19 cellular contexts compared by ENCODE assay signal in the genomic region with DNA sequence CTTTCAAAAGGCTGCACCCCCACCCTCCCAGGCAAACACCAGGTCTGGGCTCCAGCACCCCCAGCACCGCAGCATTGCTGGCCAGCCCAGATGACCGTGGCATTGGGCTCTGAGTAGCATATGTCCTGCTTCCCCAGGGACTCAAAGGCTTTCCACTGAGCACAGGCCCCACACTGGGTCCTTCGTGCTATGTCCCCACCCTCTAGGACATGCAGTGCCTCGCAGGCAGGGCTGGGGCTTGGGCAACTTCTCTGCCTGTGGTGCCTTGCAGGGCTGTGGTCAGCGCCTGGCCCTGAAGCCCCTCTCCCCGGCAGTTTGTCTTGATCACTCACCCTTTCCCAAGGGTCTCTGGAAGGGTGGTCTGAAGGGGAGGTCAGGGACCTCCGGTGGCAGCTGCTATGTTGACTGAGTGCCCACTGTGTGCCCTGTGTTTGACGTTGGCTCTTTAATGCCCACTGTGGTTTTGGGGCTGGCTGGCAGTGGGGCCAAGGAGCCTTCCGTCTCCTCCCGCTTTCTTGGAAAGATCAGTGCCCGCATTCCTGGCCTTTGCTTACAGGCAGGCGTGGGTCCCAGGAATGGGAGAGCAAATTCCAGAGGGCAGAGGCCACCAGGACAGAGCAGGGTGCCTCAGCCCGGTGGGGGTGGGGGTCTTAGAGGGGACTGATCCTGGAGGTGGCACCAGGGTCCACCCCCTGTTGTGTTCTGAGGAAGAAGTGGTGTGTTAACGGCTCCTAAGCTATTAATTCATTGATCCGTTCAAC. TPM values are rescaled to one million over a fixed set of nuclear protein-coding genes. Genes with fewer than 3 reads are reported as not detected.
DNase-seq lines count a peak whose midpoint lies in the region; ATAC-seq and TF ChIP-seq lines count a peak whose summit lies in the region.
"Had no signal": no experiment of that assay in that cellular context is flagged by ENCODE, and none has a peak within 500 bp of the region (broad histone marks: within the 10 kb centered on the region; RNA-seq: fewer than 3 reads in every experiment).

No MANE protein-coding gene starts in this region.

- peak overlapping the region in 1 of 2 experiments; percentile 24 for H3K4ac ChIP-seq in mesenchymal stem cell (ENCODE audit: low read depth in 1 of 2, low read length in 2 of 2)

- TF ChIP-seq CTCF in GM23338 (conservative IDR thresholded peaks at IDR 0.05; ENCODE audit: low read depth in 2 of 2), result no peak

- H3K27ac ChIP-seq in GM23338 (ENCODE audit: low read depth) (peak overlapping the region; percentile 39; the same call in 1 of the 2 replicates), mesenchymal stem cell (ENCODE audit: low read length, poor library complexity, severe bottlenecking) (no peak overlapping the region)
- H3K27ac ChIP-seq: cardiac muscle cell, PC-9 had no signal

- no peaks in the 10 kb centered on the region; the same call in 1 of the 2 replicates for H4K20me1 ChIP-seq in GM23338 (replicated peaks; ENCODE audit: insufficient read depth)

- no peaks in the 10 kb centered on the region for H3K9me2 ChIP-seq in GM23338 (ENCODE audit: insufficient read depth)

- no peak overlapping the region for H2BK120ac ChIP-seq in mesenchymal stem cell (ENCODE audit: low read depth, low read length)

- H3K4me2 ChIP-seq in GM23338 (no peak overlapping the region), mesenchymal stem cell (ENCODE audit: low read length, poor library complexity, severe bottlenecking) (no peak overlapping the region)
- H3K4me2 ChIP-seq: PC-9 had no signal

- H3K18ac ChIP-seq in mesenchymal stem cell (ENCODE audit: low read depth in 1 of 2, low read length in 2 of 2), result peak overlapping the region; percentile 28 to 77

- H4K91ac ChIP-seq in mesenchymal stem cell (ENCODE audit: low read length), result peak overlapping the region; percentile 55

- peaks cover 5% of the 10 kb centered on the region for H3K27me3 Mint-ChIP-seq in GM23338 (ENCODE audit: insufficient read depth, low read depth, poor library complexity)
- H3K27me3 Mint-ChIP-seq: activated naive CD8-positive, alpha-beta T cell; stimulated activated naive CD8-positive, alpha-beta T cell treated with anti-CD3 and anti-CD28 coated beads, Interleukin-15, amount 100 ng/mL, for 72 hours had no signal

- H2BK15ac ChIP-seq in mesenchymal stem cell (ENCODE audit: low read depth, poor library complexity, severe bottlenecking), result no peak overlapping the region

- H2BK5ac ChIP-seq in mesenchymal stem cell (ENCODE audit: low read depth, low read length, poor library complexity, severe bottlenecking), result no peak overlapping the region

- H3K4me1 ChIP-seq in GM23338 (ENCODE audit: insufficient read depth) (no peaks in the 10 kb centered on the region), mesenchymal stem cell (ENCODE audit: control insufficient read depth, insufficient read depth, low read depth, low read length) (peaks cover 36% of the 10 kb centered on the region)

- no peaks in the 10 kb centered on the region for H3K27me3 ChIP-seq in GM23338 (ENCODE audit: insufficient read depth)
- peaks cover 0 to 5% of the 10 kb centered on the region in 2 experiments for H3K27me3 ChIP-seq in mesenchymal stem cell (ENCODE audit: control insufficient read depth in 1 of 2, insufficient read depth in 1 of 2, low read length in 2 of 2)
- H3K27me3 ChIP-seq: cardiac muscle cell had no signal

- H3K9ac ChIP-seq in mesenchymal stem cell (ENCODE audit: low read length), result no peak overlapping the region

- H3F3A ChIP-seq in GM23338 (replicated peaks; ENCODE audit: low read depth), result 0 out of 2 replicates have a peak, but pooled peaks cover 3% of the 10 kb centered on the region

- peaks cover 21% of the 10 kb centered on the region for H3K4me1 Mint-ChIP-seq in GM23338
- H3K4me1 Mint-ChIP-seq in stimulated activated effector memory CD8-positive, alpha-beta T cell treated with anti-CD3 and anti-CD28 coated beads, Interleukin-12 subunit alpha, Interleukin-12 subunit beta, amount 100 ng/mL, for 72 hours, result peaks cover 32% of the 10 kb centered on the region

- peak overlapping the region; percentile 27 to 43 for H2BK12ac ChIP-seq in mesenchymal stem cell (ENCODE audit: low read length in 2 of 2)

- peak overlapping the region; percentile 50 for H2AK5ac ChIP-seq in mesenchymal stem cell (ENCODE audit: low read length, severe bottlenecking)

- no peaks in the 10 kb centered on the region for H3K79me2 ChIP-seq in GM23338 (replicated peaks; ENCODE audit: insufficient read depth)

- 0 out of 2 replicates have a peak overlapping the region, but pooled peaks have one; percentile 59 for H3K27ac Mint-ChIP-seq in GM23338
- H3K27ac Mint-ChIP-seq in stimulated activated effector memory CD8-positive, alpha-beta T cell treated with anti-CD3 and anti-CD28 coated beads, Interleukin-12 subunit alpha, Interleukin-12 subunit beta, amount 100 ng/mL, for 72 hours, result peak overlapping the region; percentile 56
- H3K27ac Mint-ChIP-seq: activated naive CD8-positive, alpha-beta T cell; HFFc6 had no signal

- H3K4me3 ChIP-seq in GM23338 (no peak overlapping the region), mesenchymal stem cell (ENCODE audit: insufficient read depth in 1 of 2, low read depth in 1 of 2, low read length in 2 of 2) (no peak overlapping the region)
- H3K4me3 ChIP-seq: cardiac muscle cell, PC-9 had no signal

- H3K4me3 Mint-ChIP-seq in GM23338, result no peak overlapping the region
- no peak overlapping the region for H3K4me3 Mint-ChIP-seq in stimulated activated effector memory CD8-positive, alpha-beta T cell treated with anti-CD3 and anti-CD28 coated beads, Interleukin-12 subunit alpha, Interleukin-12 subunit beta, amount 100 ng/mL, for 72 hours
- H3K4me3 Mint-ChIP-seq: activated T-cell treated with anti-CD3 and anti-CD28 coated beads, Interleukin-2, amount 50 U/mL, for 4 hours; HFFc6 had no signal

- DNase-seq in GM23338 (ENCODE audit: low spot score) (no peak), amniotic epithelial cell (ENCODE audit: low read depth) (peak; percentile 16), mesenchymal stem cell (no peak)
- no peak for DNase-seq in stimulated activated effector memory CD8-positive, alpha-beta T cell treated with anti-CD3 and anti-CD28 coated beads, Interleukin-12 subunit alpha, Interleukin-12 subunit beta, amount 100 ng/mL, for 72 hours (ENCODE audit: low spot score in 2 of 2)
- no peak for DNase-seq in activated CD4-positive, CD25-positive, alpha-beta regulatory T cell treated with anti-CD3 and anti-CD28 coated beads, Interleukin-2, amount 50 U/mL, for 72 hours
- DNase-seq: activated CD4-positive, alpha-beta T cell treated with anti-CD3 and anti-CD28 coated beads, Interleukin-2, amount 50 U/mL, for 4 hours; activated T-cell treated with anti-CD3 and anti-CD28 coated beads, Interleukin-2, amount 50 U/mL, for 4 hours; DMS 273 treated with DMSO at 0.1 percent for 48 hours; effector memory CD4-positive, alpha-beta T cell; HFFc6; NCI-H69; stimulated activated naive CD8-positive, alpha-beta T cell treated with anti-CD3 and anti-CD28 coated beads, Interleukin-15, amount 100 ng/mL, for 72 hours had no signal

- H2AFZ ChIP-seq in GM23338, result no peak overlapping the region
- no peak overlapping the region for H2AFZ ChIP-seq in mesenchymal stem cell (ENCODE audit: low read depth, low read length)
- H2AFZ ChIP-seq: PC-9 had no signal

- no peaks in the 10 kb centered on the region for H3K9me3 ChIP-seq in mesenchymal stem cell (ENCODE audit: control insufficient read depth, low read length)

- peak; percentile 28 for ATAC-seq in GM23338
- ATAC-seq in stimulated activated effector memory CD8-positive, alpha-beta T cell treated with anti-CD3 and anti-CD28 coated beads, Interleukin-12 subunit alpha, Interleukin-12 subunit beta, amount 100 ng/mL, for 72 hours, result no peak
- ATAC-seq in GM21619 (IDR thresholded peaks at IDR 0.05; ENCODE audit: unreplicated experiment), result no peak
- no peak for ATAC-seq in GM18520 (IDR thresholded peaks at IDR 0.05; ENCODE audit: unreplicated experiment)
- no peak for ATAC-seq in esophagus mucosa
- ATAC-seq: activated T-cell treated with anti-CD3 and anti-CD28 coated beads, Interleukin-2, amount 50 U/mL, for 4 hours; left lobe of liver had no signal

- 79% methylated on average over 15 of the region's 15 CpGs for whole genome bisulfite sequencing in mesenchymal stem cell

- peaks cover 6% of the 10 kb centered on the region for H3K79me1 ChIP-seq in mesenchymal stem cell (replicated peaks; ENCODE audit: low read length, poor library complexity, severe bottlenecking)

- H3K14ac ChIP-seq in mesenchymal stem cell (ENCODE audit: low read length in 2 of 2), result peak overlapping the region in 1 of 2 experiments; percentile 35

- peaks cover 7% of the 10 kb centered on the region; the same call in 2 of the 3 replicates for H3K36me3 Mint-ChIP-seq in GM23338 (ENCODE audit: low read depth)
- peaks cover 10% of the 10 kb centered on the region for H3K36me3 Mint-ChIP-seq in stimulated activated effector memory CD8-positive, alpha-beta T cell treated with anti-CD3 and anti-CD28 coated beads, Interleukin-12 subunit alpha, Interleukin-12 subunit beta, amount 100 ng/mL, for 72 hours

- H3K36me3 ChIP-seq in GM23338 (ENCODE audit: insufficient read depth), result no peaks in the 10 kb centered on the region
- H3K36me3 ChIP-seq in mesenchymal stem cell (ENCODE audit: control insufficient read depth in 1 of 2, insufficient read depth in 2 of 2, low read depth in 1 of 2, low read length in 2 of 2), result peaks cover 7 to 30% of the 10 kb centered on the region in 2 experiments
- H3K36me3 ChIP-seq: cardiac muscle cell had no signal

- H3K9me3 Mint-ChIP-seq in GM23338, result no peaks in the 10 kb centered on the region
- no peaks in the 10 kb centered on the region for H3K9me3 Mint-ChIP-seq in stimulated activated effector memory CD8-positive, alpha-beta T cell treated with anti-CD3 and anti-CD28 coated beads, Interleukin-12 subunit alpha, Interleukin-12 subunit beta, amount 100 ng/mL, for 72 hours
- H3K9me3 Mint-ChIP-seq: activated T-cell treated with anti-CD3 and anti-CD28 coated beads, Interleukin-2, amount 50 U/mL, for 4 hours; HFFc6; stimulated activated naive CD8-positive, alpha-beta T cell treated with anti-CD3 and anti-CD28 coated beads, Interleukin-15, amount 100 ng/mL, for 72 hours had no signal

- H3K23ac ChIP-seq in mesenchymal stem cell (ENCODE audit: low read length in 2 of 2), result no peak overlapping the region

- H4K8ac ChIP-seq in mesenchymal stem cell (ENCODE audit: low read length), result no peak overlapping the region

RNA-seq across cellular contexts. Expression of gene CRTC1, which starts 20.3 kb away (rescaled TPM):
- 5.4 and 7.1 TPM in 2 replicates for total RNA-seq in GM23338 (2014; rRNA removed; shearing (Covaris generic))
- polyA plus RNA-seq in GM23338 (2016; fragmentation: Nextera tagmentation; extraction: Ambion mirVana), result 6.7 and 8.4 TPM in 2 replicates
- polyA plus RNA-seq in mesenchymal stem cell (2013, experiment 1 of 2), result 9.9 TPM
- 9.4 TPM for polyA plus RNA-seq in mesenchymal stem cell (2013, experiment 2 of 2)
- total RNA-seq in esophagus mucosa, result 4.0 TPM

RNA-seq across cellular contexts. Expression of gene KLHL26, which starts 26.3 kb away (rescaled TPM):
- total RNA-seq in GM23338 (2014; rRNA removed; shearing (Covaris generic)), result 11.2 and 13.7 TPM in 2 replicates
- polyA plus RNA-seq in GM23338 (2016; fragmentation: Nextera tagmentation; extraction: Ambion mirVana), result 3.6 and 6.4 TPM in 2 replicates
- 2.6 TPM for polyA plus RNA-seq in mesenchymal stem cell (2013, experiment 1 of 2)
- polyA plus RNA-seq in mesenchymal stem cell (2013, experiment 2 of 2), result 2.9 TPM
- total RNA-seq in esophagus mucosa, result 5.6 TPM

RNA-seq across cellular contexts. Expression of gene TMEM59L, which starts 50.5 kb away (rescaled TPM):
- total RNA-seq in GM23338 (2014; rRNA removed; shearing (Covaris generic)), result 6.8 and 9.8 TPM in 2 replicates
- polyA plus RNA-seq in GM23338 (2016; fragmentation: Nextera tagmentation; extraction: Ambion mirVana), result 15.7 and 16.2 TPM in 2 replicates
- polyA plus RNA-seq in mesenchymal stem cell (2013, experiment 1 of 2), result 1.1 TPM
- 1.1 TPM for polyA plus RNA-seq in mesenchymal stem cell (2013, experiment 2 of 2)
- 0.28 TPM for total RNA-seq in esophagus mucosa
- total RNA-seq: activated T-cell treated with anti-CD3 and anti-CD28 coated beads, Interleukin-2, amount 50 U/mL, for 4 hours; left lobe of liver had no signal

RNA-seq across cellular contexts. Expression of gene CRLF1, which starts 56.6 kb away (rescaled TPM):
- 17.1 and 18.1 TPM in 2 replicates for total RNA-seq in GM23338 (2014; rRNA removed; shearing (Covaris generic))
- polyA plus RNA-seq in GM23338 (2016; fragmentation: Nextera tagmentation; extraction: Ambion mirVana), result 19.7 and 22.9 TPM in 2 replicates
- polyA plus RNA-seq in mesenchymal stem cell (2013, experiment 1 of 2), result 0.10 TPM
- 0.18 TPM for polyA plus RNA-seq in mesenchymal stem cell (2013, experiment 2 of 2)
- total RNA-seq in esophagus mucosa, result 7.9 TPM
